Comparison of ENCODE assay signal across 11 cellular contexts in the genomic region with DNA sequence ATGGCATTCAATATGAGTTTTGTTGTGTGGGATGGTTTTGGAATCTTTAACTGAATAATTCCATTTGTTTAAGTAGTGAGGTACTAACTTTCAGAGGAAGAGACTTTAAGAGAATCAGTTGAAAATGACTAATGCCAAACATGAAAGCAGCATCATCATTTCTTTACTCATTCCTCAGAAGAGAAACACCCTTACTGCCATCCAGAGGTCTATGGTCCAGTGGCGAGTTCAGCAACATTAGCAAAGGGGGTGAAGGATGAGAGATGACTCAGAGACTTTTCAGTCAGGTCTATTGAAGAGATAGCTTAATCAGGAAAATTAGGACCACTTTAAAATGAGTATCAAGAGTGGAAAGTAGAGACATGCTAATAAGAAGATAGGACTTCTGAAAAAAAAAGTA.
DNase-seq lines count a peak whose midpoint lies in the region; ATAC-seq lines count a peak whose summit lies in the region.
"Had no signal": no experiment of that assay in that cellular context is flagged by ENCODE, and none has a peak within 500 bp of the region (broad histone marks: within the 10 kb centered on the region; RNA-seq: fewer than 3 reads in every experiment).

No MANE protein-coding gene starts in this region.

- ATAC-seq in GM18520 (IDR thresholded peaks at IDR 0.05; ENCODE audit: unreplicated experiment) (peak; percentile 83), left cardiac atrium (no peak), HG02970 (IDR thresholded peaks at IDR 0.05; ENCODE audit: low FRiP score, unreplicated experiment) (no peak)

- DNase-seq in H4 (ENCODE audit: low spot score) (peak; percentile 8), HT1080 (ENCODE audit: low read depth) (peak; percentile 73), kidney tubule cell (ENCODE audit: low spot score) (peak; percentile 62), left cardiac atrium (no peak), NCI-H1417 (lab: John Stamatoyannopoulos, UW) (no peak), NCI-H1436 treated with DMSO at 0.1 percent for 48 hours (lab: John Stamatoyannopoulos, UW) (no peak)
- DNase-seq: activated gamma-delta T cell treated with Interleukin-2 at 50 U/mL for 16 hours, dorsolateral prefrontal cortex, NCI-H1930 had no signal

- intact Hi-C loops in left cardiac atrium (cut with DNase I): loop anchor here in 1 of 2 donors (10.0 kb wide), 1 partner anchor 120 kb away; the partner anchor contains the start of gene COL19A1

Comparison
In these comparisons a context has a peak if more than half of its experiments do, and no peak if none do; other contexts are left out.
1. DNase-seq: peak in H4 (single experiment), HT1080 (single experiment) and kidney tubule cell (single experiment); none in left cardiac atrium (single experiment), NCI-H1417 (0 of 3) and NCI-H1436 treated with DMSO at 0.1 percent for 48 hours (single experiment).